In genomic region chr2:15675456-15676195, GRCh38 we compare ENCODE assay signal across 16 cellular contexts.
DNase-seq lines count a peak whose midpoint lies in the region; TF ChIP-seq lines count a peak whose summit lies in the region.
"Had no signal": no experiment of that assay in that cellular context is flagged by ENCODE, and none has a peak within 500 bp of the region (broad histone marks: within the 10 kb centered on the region; RNA-seq: fewer than 3 reads in every experiment).

No MANE protein-coding gene starts in this region.

- TF ChIP-seq RAD21 in Ishikawa (IDR thresholded peaks at IDR 0.05; ENCODE audit: low read depth) = no peak

- in situ Hi-C loops in ACHN (cut with HindIII; ENCODE audit: low pct_ligation_motif_present, low pct_unique_long_range_greater_than_20kb, low sequenced_read_pairs) = no loop called here

- H3K9me3 ChIP-seq in mesenchymal stem cell (ENCODE audit: control insufficient read depth, low read length) = no peaks in the 10 kb centered on the region

- H3K23ac ChIP-seq in mesenchymal stem cell (ENCODE audit: low read length in 2 of 2) = no peak overlapping the region

- no peak overlapping the region for H4K8ac ChIP-seq in mesenchymal stem cell (ENCODE audit: low read length)

- H2BK12ac ChIP-seq in mesenchymal stem cell (ENCODE audit: low read length in 2 of 2) = no peak overlapping the region

- no peak overlapping the region for H3K14ac ChIP-seq in mesenchymal stem cell (ENCODE audit: low read length in 2 of 2)

- H2BK5ac ChIP-seq in mesenchymal stem cell (ENCODE audit: low read depth, low read length, poor library complexity, severe bottlenecking) = peak overlapping the region; percentile 4

- H3K4me2 ChIP-seq in mesenchymal stem cell (ENCODE audit: low read length, poor library complexity, severe bottlenecking) = no peak overlapping the region

- TF ChIP-seq CTCF in choroid plexus epithelial cell (conservative IDR thresholded peaks at IDR 0.05; ENCODE audit: low read depth, low read length) = no peak

- H3K18ac ChIP-seq in mesenchymal stem cell (ENCODE audit: low read depth in 1 of 2, low read length in 2 of 2) = no peak overlapping the region

- H4K91ac ChIP-seq in mesenchymal stem cell (ENCODE audit: low read length) = no peak overlapping the region

- H3K4me3 ChIP-seq in choroid plexus epithelial cell (ENCODE audit: low read depth, low read length) = no peak overlapping the region
- H3K4me3 ChIP-seq in mesenchymal stem cell (ENCODE audit: insufficient read depth in 1 of 2, low read depth in 1 of 2, low read length in 2 of 2) = no peak overlapping the region
- H3K4me3 ChIP-seq: heart left ventricle had no signal

- no peak overlapping the region for H2BK120ac ChIP-seq in mesenchymal stem cell (ENCODE audit: low read depth, low read length)

- WGBS in mesenchymal stem cell = 76% methylated on average over 10 of the region's 10 CpGs

- no peak overlapping the region for H2BK15ac ChIP-seq in mesenchymal stem cell (ENCODE audit: low read depth, poor library complexity, severe bottlenecking)

- TF ChIP-seq EP300 in Ishikawa (IDR thresholded peaks at IDR 0.05; ENCODE audit: borderline replicate concordance) = no peak

- peak; percentile 86 for DNase-seq in ACHN
- peak; percentile 24 for DNase-seq in choroid plexus epithelial cell (ENCODE audit: low read depth)
- DNase-seq in mesenchymal stem cell = peak; percentile 26
- DNase-seq in MV-4-11 (lab: John Stamatoyannopoulos, UW) = no peak
- DNase-seq in NOMO-1 (lab: John Stamatoyannopoulos, UW; ENCODE audit: unreplicated experiment in 2 of 2) = no peak
- no peak for DNase-seq in NCI-H1436 treated with DMSO at 0.1 percent for 48 hours (lab: John Stamatoyannopoulos, UW)
- no peak for DNase-seq in NCI-H1092 (lab: John Stamatoyannopoulos, UW)
- DNase-seq: activated CD4-positive, alpha-beta T cell treated with anti-CD3 and anti-CD28 coated beads, Interleukin-2, amount 10 ng/mL, durations not matched to agents 24 days and 14 days; activated naive CD8-positive, alpha-beta T cell treated with anti-CD3 and anti-CD28 coated beads for 36 hours; activated T-cell treated with anti-CD3 and anti-CD28 coated beads, Interleukin-2, amount 50 U/mL, for 1 hour; heart left ventricle; left cardiac atrium; SIG-M5; stimulated activated CD4-positive, alpha-beta T cell treated with anti-CD3 and anti-CD28 coated beads, Interleukin-15, amount 100 ng/mL, for 24 hours; T-helper 9 cell had no signal

- peak overlapping the region; percentile 13 for H2AK5ac ChIP-seq in mesenchymal stem cell (ENCODE audit: low read length, severe bottlenecking)

- no peaks in the 10 kb centered on the region for H3K36me3 ChIP-seq in mesenchymal stem cell (ENCODE audit: control insufficient read depth in 1 of 2, insufficient read depth in 2 of 2, low read depth in 1 of 2, low read length in 2 of 2)
- H3K36me3 ChIP-seq: heart left ventricle had no signal

- H3K9ac ChIP-seq in mesenchymal stem cell (ENCODE audit: low read length) = no peak overlapping the region

- H3K27ac ChIP-seq in mesenchymal stem cell (ENCODE audit: low read length, poor library complexity, severe bottlenecking) = peak overlapping the region; percentile 78
- H3K27ac ChIP-seq: heart left ventricle had no signal

- H3K4ac ChIP-seq in mesenchymal stem cell (ENCODE audit: low read depth in 1 of 2, low read length in 2 of 2) = no peak overlapping the region

- no peaks in the 10 kb centered on the region for H3K79me1 ChIP-seq in mesenchymal stem cell (replicated peaks; ENCODE audit: low read length, poor library complexity, severe bottlenecking)

- H3K27me3 ChIP-seq in mesenchymal stem cell (ENCODE audit: control insufficient read depth in 1 of 2, insufficient read depth in 1 of 2, low read length in 2 of 2) = peaks cover 0 to 12% of the 10 kb centered on the region in 2 experiments

- H2AFZ ChIP-seq in mesenchymal stem cell (ENCODE audit: low read depth, low read length) = no peak overlapping the region

- peaks cover 28% of the 10 kb centered on the region for H3K4me1 ChIP-seq in mesenchymal stem cell (ENCODE audit: control insufficient read depth, insufficient read depth, low read depth, low read length)

TF ChIP-seq in Ishikawa, 13 proteins besides CTCF, POLR2A, EP300 and RAD21:
- TF ChIP-seq MAX (IDR thresholded peaks at IDR 0.05) (peak; percentile 72), ZBTB7A (IDR thresholded peaks at IDR 0.05; ENCODE audit: low read depth) (no peak), YY1 (IDR thresholded peaks at IDR 0.05; ENCODE audit: low read depth) (no peak), NFIC (IDR thresholded peaks at IDR 0.05) (no peak), REST (IDR thresholded peaks at IDR 0.05; ENCODE audit: low read depth) (0 out of 2 replicates have a peak, but pooled peaks have one; percentile 1), USF1 (IDR thresholded peaks at IDR 0.05) (no peak)
TF ChIP-seq in Ishikawa: peak in this region for 2.

Comparison
In these comparisons a context has a peak if more than half of its experiments do, and no peak if none do; other contexts are left out.
1. DNase-seq: peak in ACHN (single experiment), choroid plexus epithelial cell (single experiment) and mesenchymal stem cell (single experiment); none in MV-4-11 (single experiment), NOMO-1 (0 of 2), NCI-H1436 treated with DMSO at 0.1 percent for 48 hours (single experiment) and NCI-H1092 (single experiment).